In the genomic region with DNA sequence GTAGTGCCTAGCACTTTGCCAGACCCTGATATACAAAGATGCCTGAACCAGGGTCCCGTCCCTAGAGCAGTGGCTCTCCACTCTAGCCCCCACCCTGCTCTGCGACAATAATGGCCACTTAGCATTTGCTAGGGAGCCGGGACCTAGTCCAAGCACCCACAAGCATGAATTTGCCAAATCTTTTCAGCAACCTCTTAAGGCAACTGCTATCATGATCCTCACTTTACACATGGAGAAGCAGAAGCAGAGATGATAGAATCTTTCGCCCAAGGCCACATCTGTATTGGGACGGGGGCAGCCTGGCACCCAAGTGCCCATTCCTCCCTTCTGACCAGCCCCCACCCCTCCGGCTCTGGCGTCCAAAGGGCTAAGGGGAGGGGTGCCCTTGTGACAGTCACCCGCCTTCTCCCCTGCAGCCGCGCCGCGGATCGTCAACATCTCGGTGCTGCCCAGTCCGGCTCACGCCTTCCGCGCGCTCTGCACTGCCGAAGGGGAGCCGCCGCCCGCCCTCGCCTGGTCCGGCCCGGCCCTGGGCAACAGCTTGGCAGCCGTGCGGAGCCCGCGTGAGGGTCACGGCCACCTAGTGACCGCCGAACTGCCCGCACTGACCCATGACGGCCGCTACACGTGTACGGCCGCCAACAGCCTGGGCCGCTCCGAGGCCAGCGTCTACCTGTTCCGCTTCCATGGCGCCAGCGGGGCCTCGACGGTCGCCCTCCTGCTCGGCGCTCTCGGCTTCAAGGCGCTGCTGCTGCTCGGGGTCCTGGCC, we compare ENCODE assay signal across 11 cellular contexts. TPM values are rescaled to one million over a fixed set of nuclear protein-coding genes. Genes with fewer than 3 reads are reported as not detected.
DNase-seq lines count a peak whose midpoint lies in the region; ATAC-seq, FAIRE-seq and TF ChIP-seq lines count a peak whose summit lies in the region.
"Had no signal": no experiment of that assay in that cellular context is flagged by ENCODE, and none has a peak within 500 bp of the region (broad histone marks: within the 10 kb centered on the region; RNA-seq: fewer than 3 reads in every experiment).

No MANE protein-coding gene starts in this region.

- POLR2A ChIA-PET in CD8-positive, alpha-beta T cell (lab: Charles Lee) = interaction anchor here (1.5 kb wide), 1 partner anchor 173 kb away, joined by 5 read pairs; no protein-coding TSS in a partner anchor

- H3K27ac Mint-ChIP-seq in CD8-positive, alpha-beta T cell = no peak overlapping the region
- H3K27ac Mint-ChIP-seq in neural progenitor cell = no peak overlapping the region

- H4K20me1 ChIP-seq in OCI-LY1 (ENCODE audit: insufficient read depth, low read length) (no peaks in the 10 kb centered on the region), neural progenitor cell (ENCODE audit: low read depth) (peaks cover 15% of the 10 kb centered on the region)

- CTCF ChIA-PET in CD8-positive, alpha-beta T cell (lab: Charles Lee) = interaction anchor here (0.7 to 1.3 kb wide), 2 partner anchors 41 to 173 kb away, joined by 3 to 5 read pairs; no protein-coding TSS in a partner anchor

- WGBS in gastroesophageal sphincter (ENCODE audit: low coverage in 1 of 2), 2 donors = no CpG with 5 or more reads among the region's 53 CpGs

- H3K4me1 ChIP-seq in CD8-positive, alpha-beta T cell (ENCODE audit: insufficient read depth, low read length) = peaks cover 8% of the 10 kb centered on the region
- H3K4me1 ChIP-seq in OCI-LY1 (ENCODE audit: insufficient read depth, low read length, severe bottlenecking) (peaks cover 5% of the 10 kb centered on the region), gastroesophageal sphincter (peaks cover 3 to 31% (median 17%) of the 10 kb centered on the region in 3 donors), neural progenitor cell (peaks cover 15% of the 10 kb centered on the region)

- H3K27me3 Mint-ChIP-seq in CD8-positive, alpha-beta T cell (ENCODE audit: low read depth) = peaks cover 43% of the 10 kb centered on the region
- peaks cover 32% of the 10 kb centered on the region for H3K27me3 Mint-ChIP-seq in neural progenitor cell (ENCODE audit: insufficient read depth, low read depth)

- no peak for FAIRE-seq in H54 (lab: Jason Lieb, UNC)
- FAIRE-seq: TTC549 had no signal

- H3K9me3 ChIP-seq in CD8-positive, alpha-beta T cell (ENCODE audit: low read length) = no peaks in the 10 kb centered on the region
- H3K9me3 ChIP-seq in OCI-LY1 (ENCODE audit: low read length) (no peaks in the 10 kb centered on the region), gastroesophageal sphincter (no peaks in the 10 kb centered on the region), neural progenitor cell (ENCODE audit: low read depth) (no peaks in the 10 kb centered on the region)
- H3K9me3 ChIP-seq: prostate gland had no signal

- intact Hi-C loops in CD8-positive, alpha-beta T cell (cut with DNase I, micrococcal nuclease) = loop anchor here (1.0 to 2.0 kb wide), 3 partner anchors 147 to 173 kb away; no protein-coding TSS in a partner anchor

- H3F3A ChIP-seq in OCI-LY1 (ENCODE audit: insufficient read depth, low read length) = no peaks in the 10 kb centered on the region
- peaks cover 9% of the 10 kb centered on the region for H3F3A ChIP-seq in neural progenitor cell (ENCODE audit: low read depth)

- H3K36me3 ChIP-seq in CD8-positive, alpha-beta T cell (ENCODE audit: insufficient read depth, low read length) = no peaks in the 10 kb centered on the region
- H3K36me3 ChIP-seq in OCI-LY1 (ENCODE audit: insufficient read depth, low read length) = no peaks in the 10 kb centered on the region
- H3K36me3 ChIP-seq in gastroesophageal sphincter = no peaks in the 10 kb centered on the region
- no peaks in the 10 kb centered on the region for H3K36me3 ChIP-seq in neural progenitor cell
- H3K36me3 ChIP-seq: prostate gland had no signal

- no peak for TF ChIP-seq EP300 in gastroesophageal sphincter (IDR thresholded peaks at IDR 0.05)

- no peak for ATAC-seq in CD8-positive, alpha-beta T cell
- ATAC-seq in gastroesophageal sphincter (peak; percentile 42), HG03460 (IDR thresholded peaks at IDR 0.05; ENCODE audit: unreplicated experiment) (no peak), HG03571 (IDR thresholded peaks at IDR 0.05; ENCODE audit: unreplicated experiment) (no peak)

- no peak overlapping the region for H2AFZ ChIP-seq in OCI-LY1 (ENCODE audit: low read length)
- no peak overlapping the region for H2AFZ ChIP-seq in neural progenitor cell (replicated peaks)

- H3K79me2 ChIP-seq in OCI-LY1 (ENCODE audit: insufficient read depth, low read length) = no peaks in the 10 kb centered on the region
- H3K79me2 ChIP-seq in neural progenitor cell (ENCODE audit: low read depth) = no peaks in the 10 kb centered on the region

- no peak for DNase-seq in CD8-positive, alpha-beta T cell
- DNase-seq in neural progenitor cell (ENCODE audit: low spot score) (no peak), H54 (ENCODE audit: insufficient read length, low spot score) (no peak), Ammon's horn (ENCODE audit: low spot score) (no peak)
- DNase-seq: KG1 had no signal

- no peak for TF ChIP-seq CTCF in CD8-positive, alpha-beta T cell (IDR thresholded peaks at IDR 0.05)
- TF ChIP-seq CTCF in OCI-LY1 (IDR thresholded peaks at IDR 0.05; ENCODE audit: low read length) (no peak), gastroesophageal sphincter (IDR thresholded peaks at IDR 0.05) (no peak), neural progenitor cell (IDR thresholded peaks at IDR 0.05) (no peak)

- TF ChIP-seq POLR2A in gastroesophageal sphincter (IDR thresholded peaks at IDR 0.05) (no peak), H54 (IDR thresholded peaks at IDR 0.05; ENCODE audit: low read depth, low read length) (no peak)

- H3K9me2 ChIP-seq in OCI-LY1 (ENCODE audit: low read depth, low read length) = no peaks in the 10 kb centered on the region

- no peaks in the 10 kb centered on the region for H3K9me3 Mint-ChIP-seq in CD8-positive, alpha-beta T cell
- H3K9me3 Mint-ChIP-seq in neural progenitor cell = no peaks in the 10 kb centered on the region

- peaks cover 11% of the 10 kb centered on the region for H3K27me3 ChIP-seq in CD8-positive, alpha-beta T cell (ENCODE audit: insufficient read depth, low read length)
- peaks cover 14% of the 10 kb centered on the region; the same call in 1 of the 2 replicates for H3K27me3 ChIP-seq in OCI-LY1 (ENCODE audit: insufficient read depth, low read length)
- H3K27me3 ChIP-seq in gastroesophageal sphincter = peaks cover 66% of the 10 kb centered on the region
- peaks cover 49% of the 10 kb centered on the region for H3K27me3 ChIP-seq in neural progenitor cell

- peak overlapping the region; percentile 66 for H3K4me3 Mint-ChIP-seq in CD8-positive, alpha-beta T cell
- H3K4me3 Mint-ChIP-seq in neural progenitor cell = peak overlapping the region; percentile 75

- H3K27ac ChIP-seq in CD8-positive, alpha-beta T cell (ENCODE audit: low read depth, low read length) = no peak overlapping the region
- H3K27ac ChIP-seq in OCI-LY1 (ENCODE audit: low read depth, low read length, poor library complexity, severe bottlenecking) (no peak overlapping the region), gastroesophageal sphincter (no peak overlapping the region), neural progenitor cell (no peak overlapping the region)
- H3K27ac ChIP-seq: prostate gland had no signal

- H3K4me2 ChIP-seq in OCI-LY1 (ENCODE audit: low read length) (no peak overlapping the region), neural progenitor cell (no peak overlapping the region)

- peaks cover 14% of the 10 kb centered on the region for H3K4me1 Mint-ChIP-seq in CD8-positive, alpha-beta T cell (ENCODE audit: low read depth)
- peaks cover 24% of the 10 kb centered on the region for H3K4me1 Mint-ChIP-seq in neural progenitor cell

- H3K36me3 Mint-ChIP-seq in CD8-positive, alpha-beta T cell = no peaks in the 10 kb centered on the region
- H3K36me3 Mint-ChIP-seq in neural progenitor cell = no peaks in the 10 kb centered on the region

- no peak overlapping the region for H3K9ac ChIP-seq in OCI-LY1 (ENCODE audit: low read length)
- no peak overlapping the region for H3K9ac ChIP-seq in neural progenitor cell

- peak overlapping the region; percentile 24 for H3K4me3 ChIP-seq in CD8-positive, alpha-beta T cell (ENCODE audit: low read depth, low read length)
- H3K4me3 ChIP-seq in OCI-LY1 (ENCODE audit: low read depth, low read length, poor library complexity, severe bottlenecking) (peak overlapping the region; percentile 38), gastroesophageal sphincter (peak overlapping the region in 1 of 2 donors; percentile 19), neural progenitor cell (no peak overlapping the region)

RNA-seq across cellular contexts. Expression of a gene that starts 13.0 kb away (rescaled TPM):
- total RNA-seq in CD8-positive, alpha-beta T cell = not detected
- total RNA-seq in gastroesophageal sphincter (under 1 TPM in 1 of 4 donors, not detected in 3; 0.52 TPM), neural progenitor cell (ENCODE audit: low replicate concordance) (not detected in 2 replicates)
